10 cellular contexts compared by ENCODE assay signal in the genomic region with DNA sequence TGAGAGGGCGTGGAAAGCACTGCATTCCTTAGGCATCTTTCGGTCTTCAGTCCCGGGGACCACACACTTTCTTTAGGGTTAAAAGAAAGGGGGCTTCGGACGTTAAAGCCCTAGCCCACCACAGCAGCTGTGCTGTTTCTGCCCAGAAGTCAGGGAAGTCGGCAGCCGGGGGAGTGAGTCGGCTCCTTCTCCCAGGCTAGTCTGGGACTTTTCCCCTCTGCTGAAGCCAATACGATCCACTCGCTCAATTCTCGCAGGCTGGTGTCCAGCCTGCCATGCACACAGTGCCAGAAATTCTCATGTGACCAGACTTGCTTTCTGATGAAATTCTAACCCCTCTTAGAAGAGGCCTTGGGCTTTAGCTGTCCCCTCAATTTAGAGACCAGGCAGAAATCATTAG.
DNase-seq lines count a peak whose midpoint lies in the region; ATAC-seq and TF ChIP-seq lines count a peak whose summit lies in the region.
"Had no signal": no experiment of that assay in that cellular context is flagged by ENCODE, and none has a peak within 500 bp of the region (broad histone marks: within the 10 kb centered on the region; RNA-seq: fewer than 3 reads in every experiment).

No MANE protein-coding gene starts in this region.

- in situ Hi-C loops in HAP-1 (cut with MboI; ENCODE audit: low sequenced_read_pairs), result loop anchor here (25.0 kb wide), 1 partner anchor 177 kb away; a partner anchor contains a TSS

- H3K27me3 ChIP-seq in right atrium auricular region (no peaks in the 10 kb centered on the region), HAP-1 (ENCODE audit: low read depth) (no peaks in the 10 kb centered on the region)

- peak overlapping the region in 4 of 5 experiments; percentile 47 to 85 (median 72) for H3K4me3 Mint-ChIP-seq in brain
- H3K4me3 Mint-ChIP-seq: activated CD8-positive, alpha-beta T cell treated with anti-CD3 and anti-CD28 coated beads, Interleukin-2, amount 10 ng/mL, durations not matched to agents 7 days and 5 days had no signal

- H3K27me3 Mint-ChIP-seq in brain, result no peaks in the 10 kb centered on the region

- H3K4me1 Mint-ChIP-seq in brain, result peaks cover 97% of the 10 kb centered on the region

- H3K4me1 ChIP-seq in right atrium auricular region (peaks cover 0 to 88% of the 10 kb centered on the region in 2 donors), HAP-1 (peaks cover 21% of the 10 kb centered on the region)

- peak overlapping the region; percentile 51 to 59 for H3K27ac ChIP-seq in right atrium auricular region
- H3K27ac ChIP-seq: parathyroid adenoma had no signal

- peak; percentile 83 for ATAC-seq in sciatic nerve
- no peak for ATAC-seq in GM18517 (IDR thresholded peaks at IDR 0.05; ENCODE audit: unreplicated experiment)
- no peak for ATAC-seq in stimulated activated naive CD8-positive, alpha-beta T cell treated with anti-CD3 and anti-CD28 coated beads, Interleukin-15, Interleukin-2, amounts not matched to agents 100 U/mL and 50 U/mL, for 24 hours
- ATAC-seq: activated CD8-positive, alpha-beta T cell treated with anti-CD3 and anti-CD28 coated beads, Interleukin-2, amount 10 ng/mL, durations not matched to agents 7 days and 5 days had no signal

- H3K36me3 Mint-ChIP-seq in brain, result no peaks in the 10 kb centered on the region

- no peak for TF ChIP-seq CTCF in brain (conservative IDR thresholded peaks at IDR 0.05)
- no peak for TF ChIP-seq CTCF in right atrium auricular region (IDR thresholded peaks at IDR 0.05)
- TF ChIP-seq CTCF in GM10266 (IDR thresholded peaks at IDR 0.05; ENCODE audit: control insufficient read depth, insufficient read depth, low read depth, missing control alignments), result no peak

- peaks cover 0 to 3% (median 0%) of the 10 kb centered on the region in 5 experiments for H3K9me3 Mint-ChIP-seq in brain

- H3K9me3 ChIP-seq in right atrium auricular region (no peaks in the 10 kb centered on the region), HAP-1 (no peaks in the 10 kb centered on the region)

- H3K4me3 ChIP-seq in right atrium auricular region, result peak overlapping the region; percentile 39 to 46
- H3K4me3 ChIP-seq in HAP-1, result no peak overlapping the region

- peak overlapping the region in 3 of 5 experiments; percentile 81 to 96 (median 90) for H3K27ac Mint-ChIP-seq in brain
- H3K27ac Mint-ChIP-seq: activated CD8-positive, alpha-beta T cell treated with anti-CD3 and anti-CD28 coated beads, Interleukin-2, amount 10 ng/mL, durations not matched to agents 7 days and 5 days had no signal

- DNase-seq in GM03348 (ENCODE audit: low spot score) (peak; percentile 71), right atrium auricular region (ENCODE audit: low spot score) (peak; percentile 81), sciatic nerve (ENCODE audit: low spot score) (peak; percentile 71), GM10266 (ENCODE audit: extremely low spot score) (no peak), HAP-1 (ENCODE audit: low spot score in 2 of 2) (no peak)
- DNase-seq in stimulated activated naive CD8-positive, alpha-beta T cell treated with anti-CD3 and anti-CD28 coated beads, Interleukin-15, Interleukin-2, amounts not matched to agents 100 U/mL and 50 U/mL, for 24 hours, result no peak
- DNase-seq: activated CD8-positive, alpha-beta T cell treated with anti-CD3 and anti-CD28 coated beads, Interleukin-2, amount 10 ng/mL, durations not matched to agents 7 days and 5 days had no signal

- no peaks in the 10 kb centered on the region for H3K36me3 ChIP-seq in right atrium auricular region
- no peaks in the 10 kb centered on the region for H3K36me3 ChIP-seq in HAP-1 (replicated peaks)

- intact Hi-C loops in sciatic nerve (cut with DNase I), result no loop called here

Comparison
In these comparisons a context has a peak if more than half of its experiments do, and no peak if none do; other contexts are left out.
1. DNase-seq: peak in GM03348 (single experiment), right atrium auricular region (single experiment) and sciatic nerve (single experiment); none in GM10266 (single experiment), HAP-1 (0 of 2) and stimulated activated naive CD8-positive, alpha-beta T cell treated with anti-CD3 and anti-CD28 coated beads, Interleukin-15, Interleukin-2, amounts not matched to agents 100 U/mL and 50 U/mL, for 24 hours (single experiment).